1 cellular context compared by ENCODE assay signal in the genomic region with DNA sequence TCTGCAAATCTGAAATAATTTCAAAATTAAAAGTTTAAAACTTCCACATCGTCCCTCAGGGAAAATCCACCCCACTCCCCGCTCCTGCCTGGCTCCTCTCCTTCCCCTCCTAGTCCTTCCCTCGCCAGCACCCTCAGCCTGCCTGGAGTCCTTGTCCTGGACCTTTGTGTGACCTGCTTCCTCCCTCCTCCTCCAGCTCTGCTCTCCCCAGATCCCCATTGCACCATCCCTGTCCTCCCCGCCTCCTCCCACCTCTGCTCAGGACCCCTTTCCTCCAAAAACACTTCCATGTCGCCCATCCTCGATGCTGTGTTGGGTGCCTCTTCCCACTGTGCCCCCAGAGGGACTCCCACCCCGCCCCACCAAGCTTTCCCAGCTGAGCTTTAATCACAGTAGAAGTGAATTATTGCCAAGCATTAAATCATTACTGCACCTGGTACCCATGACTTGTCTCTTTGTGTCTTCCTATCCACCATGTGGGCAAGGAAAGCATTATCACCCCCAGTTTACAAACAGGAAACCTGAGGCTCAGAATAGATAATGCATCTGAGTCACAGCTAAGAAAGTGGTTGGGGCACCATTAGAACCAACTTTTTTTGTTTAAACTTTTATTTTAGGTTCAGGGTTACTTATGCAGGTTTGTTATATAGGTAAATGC.
TF ChIP-seq lines count a peak whose summit lies in the region.

No MANE protein-coding gene starts in this region.

TF ChIP-seq in K562, 482 proteins besides CTCF, POLR2A, EP300 and RAD21:
- TF ChIP-seq MEIS2 (IDR thresholded peaks at IDR 0.05; ENCODE audit: partially characterized antibody) = peak; percentile 52
- TF ChIP-seq CBFA2T2 (conservative IDR thresholded peaks at IDR 0.05) = peak; percentile 61
- TF ChIP-seq ZNF696 (CRISPR knock-in tag; conservative IDR thresholded peaks at IDR 0.05) = no peak
- TF ChIP-seq ZNF263 (CRISPR knock-in tag; IDR thresholded peaks at IDR 0.05; ENCODE audit: borderline replicate concordance) = peak; percentile 48; the same call in 1 of the 2 replicates
- no peak for TF ChIP-seq SNRNP70 (optimal IDR thresholded peaks at IDR 0.05; ENCODE audit: low read depth, low read length)
- TF ChIP-seq FOSL1 (tag; conservative IDR thresholded peaks at IDR 0.05) = 0 out of 2 replicates have a peak, but pooled peaks have one; percentile 34
- TF ChIP-seq NFIC (IDR thresholded peaks at IDR 0.05) = peak; percentile 25; the same call in 1 of the 2 replicates
- no peak for TF ChIP-seq FOXK1 (CRISPR knock-in tag; IDR thresholded peaks at IDR 0.05; ENCODE audit: borderline replicate concordance)
- TF ChIP-seq CBFA2T3 (IDR thresholded peaks at IDR 0.05) = peak; percentile 72
- TF ChIP-seq, protein P1, sequence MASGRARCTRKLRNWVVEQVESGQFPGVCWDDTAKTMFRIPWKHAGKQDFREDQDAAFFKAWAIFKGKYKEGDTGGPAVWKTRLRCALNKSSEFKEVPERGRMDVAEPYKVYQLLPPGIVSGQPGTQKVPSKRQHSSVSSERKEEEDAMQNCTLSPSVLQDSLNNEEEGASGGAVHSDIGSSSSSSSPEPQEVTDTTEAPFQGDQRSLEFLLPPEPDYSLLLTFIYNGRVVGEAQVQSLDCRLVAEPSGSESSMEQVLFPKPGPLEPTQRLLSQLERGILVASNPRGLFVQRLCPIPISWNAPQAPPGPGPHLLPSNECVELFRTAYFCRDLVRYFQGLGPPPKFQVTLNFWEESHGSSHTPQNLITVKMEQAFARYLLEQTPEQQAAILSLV (tag; IDR thresholded peaks at IDR 0.05) = no peak
- no peak for TF ChIP-seq TAF9B (IDR thresholded peaks at IDR 0.05; ENCODE audit: partially characterized antibody)
- no peak for TF ChIP-seq SMC3 (conservative IDR thresholded peaks at IDR 0.05; ENCODE audit: insufficient read depth, low read depth, low read length)
- TF ChIP-seq ARID1B (IDR thresholded peaks at IDR 0.05) = peak; percentile 52; the same call in 1 of the 2 replicates
- TF ChIP-seq, protein P2, sequence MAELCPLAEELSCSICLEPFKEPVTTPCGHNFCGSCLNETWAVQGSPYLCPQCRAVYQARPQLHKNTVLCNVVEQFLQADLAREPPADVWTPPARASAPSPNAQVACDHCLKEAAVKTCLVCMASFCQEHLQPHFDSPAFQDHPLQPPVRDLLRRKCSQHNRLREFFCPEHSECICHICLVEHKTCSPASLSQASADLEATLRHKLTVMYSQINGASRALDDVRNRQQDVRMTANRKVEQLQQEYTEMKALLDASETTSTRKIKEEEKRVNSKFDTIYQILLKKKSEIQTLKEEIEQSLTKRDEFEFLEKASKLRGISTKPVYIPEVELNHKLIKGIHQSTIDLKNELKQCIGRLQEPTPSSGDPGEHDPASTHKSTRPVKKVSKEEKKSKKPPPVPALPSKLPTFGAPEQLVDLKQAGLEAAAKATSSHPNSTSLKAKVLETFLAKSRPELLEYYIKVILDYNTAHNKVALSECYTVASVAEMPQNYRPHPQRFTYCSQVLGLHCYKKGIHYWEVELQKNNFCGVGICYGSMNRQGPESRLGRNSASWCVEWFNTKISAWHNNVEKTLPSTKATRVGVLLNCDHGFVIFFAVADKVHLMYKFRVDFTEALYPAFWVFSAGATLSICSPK (IDR thresholded peaks at IDR 0.05; ENCODE audit: borderline replicate concordance) = no peak
- no peak for TF ChIP-seq ZNF3 (CRISPR knock-in tag; IDR thresholded peaks at IDR 0.05)
- no peak for TF ChIP-seq LEF1 (IDR thresholded peaks at IDR 0.05)
- TF ChIP-seq HDAC1 (IDR thresholded peaks at IDR 0.05) = peak in 1 of 2 experiments; percentile 33; a peak in 1 of 4 replicates
- 0 out of 2 replicates have a peak, but pooled peaks have one; percentile 18 for TF ChIP-seq SMARCA4 (IDR thresholded peaks at IDR 0.05)
- peak; percentile 50 for TF ChIP-seq TCF3 (CRISPR knock-in tag; IDR thresholded peaks at IDR 0.05)
- TF ChIP-seq, protein P3, sequence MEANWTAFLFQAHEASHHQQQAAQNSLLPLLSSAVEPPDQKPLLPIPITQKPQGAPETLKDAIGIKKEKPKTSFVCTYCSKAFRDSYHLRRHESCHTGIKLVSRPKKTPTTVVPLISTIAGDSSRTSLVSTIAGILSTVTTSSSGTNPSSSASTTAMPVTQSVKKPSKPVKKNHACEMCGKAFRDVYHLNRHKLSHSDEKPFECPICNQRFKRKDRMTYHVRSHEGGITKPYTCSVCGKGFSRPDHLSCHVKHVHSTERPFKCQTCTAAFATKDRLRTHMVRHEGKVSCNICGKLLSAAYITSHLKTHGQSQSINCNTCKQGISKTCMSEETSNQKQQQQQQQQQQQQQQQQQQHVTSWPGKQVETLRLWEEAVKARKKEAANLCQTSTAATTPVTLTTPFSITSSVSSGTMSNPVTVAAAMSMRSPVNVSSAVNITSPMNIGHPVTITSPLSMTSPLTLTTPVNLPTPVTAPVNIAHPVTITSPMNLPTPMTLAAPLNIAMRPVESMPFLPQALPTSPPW (CRISPR knock-in tag; IDR thresholded peaks at IDR 0.05) = peak; percentile 17; the same call in 1 of the 2 replicates
- 0 out of 4 replicates have a peak, but pooled peaks of 1 of the 2 experiments have one; percentile 20 for TF ChIP-seq TRIM24 (IDR thresholded peaks at IDR 0.05)
- TF ChIP-seq POLR2AphosphoS5 (IDR thresholded peaks at IDR 0.05; ENCODE audit: control insufficient read depth, insufficient read depth, low read depth, low read length) = 0 out of 2 replicates have a peak, but pooled peaks have one; percentile 37
- TF ChIP-seq GATA2 (CRISPR knock-in tag; IDR thresholded peaks at IDR 0.05) = 0 out of 2 replicates have a peak, but pooled peaks have one; percentile 35
TF ChIP-seq in K562: peak in this region for 14.
